Comparison of ENCODE assay signal across 18 cellular contexts in the genomic region with DNA sequence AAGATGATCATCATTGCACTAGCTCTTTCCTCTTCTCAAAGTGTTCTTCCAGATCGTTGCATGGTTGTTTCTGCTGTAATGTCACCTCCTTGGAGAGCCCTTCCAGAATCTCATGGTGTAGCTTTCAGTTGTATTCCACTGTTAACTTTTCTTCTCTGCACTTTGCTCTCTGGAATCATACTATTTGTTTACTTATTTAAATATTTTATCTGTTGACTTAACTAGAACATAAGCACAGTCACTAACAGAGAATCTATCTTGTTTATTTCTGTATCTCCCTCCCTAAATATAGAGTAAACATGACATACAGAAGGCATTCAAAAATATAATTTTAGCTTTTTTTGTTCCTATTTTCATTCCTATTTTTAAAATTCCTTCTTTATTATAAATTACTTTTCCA. TPM values are rescaled to one million over a fixed set of nuclear protein-coding genes. Genes with fewer than 3 reads are reported as not detected.
DNase-seq lines count a peak whose midpoint lies in the region; ATAC-seq, FAIRE-seq and TF ChIP-seq lines count a peak whose summit lies in the region.
"Had no signal": no experiment of that assay in that cellular context is flagged by ENCODE, and none has a peak within 500 bp of the region (broad histone marks: within the 10 kb centered on the region; RNA-seq: fewer than 3 reads in every experiment).

No MANE protein-coding gene starts in this region.

- H3K27ac ChIP-seq in A549 (no peak overlapping the region), kidney (ENCODE audit: low read depth in 2 of 2, low read length in 2 of 2) (no peak overlapping the region)
- H3K27ac ChIP-seq: BLaER1 treated with 17β-estradiol and CSF1 and Interleukin-3, amounts not matched to agents 10 nM and 100 nM; GM23248 had no signal

- no peaks in the 10 kb centered on the region for H3K9me3 ChIP-seq in A549
- H3K9me3 ChIP-seq in kidney (ENCODE audit: control insufficient read depth in 1 of 2, low read length in 2 of 2) = no peaks in the 10 kb centered on the region

- no peak overlapping the region for H3K9ac ChIP-seq in kidney (ENCODE audit: low read length in 2 of 2)
- H3K9ac ChIP-seq: BLaER1 treated with 17β-estradiol and CSF1 and Interleukin-3, amounts not matched to agents 10 nM and 100 nM; GM23248 had no signal

- H3K4me2 ChIP-seq in A549 = peak overlapping the region; percentile 0; the same call in 1 of the 3 replicates
- H3K4me2 ChIP-seq: BLaER1 treated with 17β-estradiol and CSF1 and Interleukin-3, amounts not matched to agents 10 nM and 100 nM had no signal

- CTCF ChIA-PET in A549 (lab: Yijun Ruan, JAX) = no interaction called here

- no peak for FAIRE-seq in A549 (lab: Jason Lieb, UNC)
- peak; percentile 29 for FAIRE-seq in kidney (lab: Jason Lieb, UNC)
- no peak for FAIRE-seq in frontal cortex (lab: Jason Lieb, UNC)
- FAIRE-seq: GM12878, GM18507, H54 had no signal

- 9% methylated on average over 1 of the region's 1 CpG for WGBS in A549 (ENCODE audit: missing lambda C conversion rate)

- peaks cover 9% of the 10 kb centered on the region for H3K9me3 Mint-ChIP-seq in nephron progenitor cell
- no peaks in the 10 kb centered on the region for H3K9me3 Mint-ChIP-seq in activated CD4-positive, alpha-beta T cell treated with anti-CD3 and anti-CD28 coated beads, Interleukin-2, amount 10 ng/mL, durations not matched to agents 24 days and 14 days

- TF ChIP-seq RAD21 in A549 (conservative IDR thresholded peaks at IDR 0.05 in 1 of 2, IDR thresholded peaks at IDR 0.05 in 1 of 2) = no peak

- H3K27ac Mint-ChIP-seq in nephron progenitor cell = peak overlapping the region; percentile 1
- H3K27ac Mint-ChIP-seq in activated CD4-positive, alpha-beta T cell treated with anti-CD3 and anti-CD28 coated beads, Interleukin-2, amount 10 ng/mL, durations not matched to agents 24 days and 14 days = no peak overlapping the region
- H3K27ac Mint-ChIP-seq: CD4-positive, alpha-beta T cell had no signal

- no peak for DNase-seq in A549 (ENCODE audit: low read depth in 1 of 2, low spot score in 1 of 2)
- DNase-seq in NCI-H526 (lab: John Stamatoyannopoulos, UW) = peak; percentile 6 to 9
- no peak for DNase-seq in kidney
- no peak for DNase-seq in nephron progenitor cell
- no peak for DNase-seq in frontal cortex (ENCODE audit: low spot score in 2 of 2)
- no peak for DNase-seq in inferior parietal cortex (ENCODE audit: extremely low spot score)
- DNase-seq in activated CD4-positive, alpha-beta T cell treated with anti-CD3 and anti-CD28 coated beads, Interleukin-2, amount 10 ng/mL, durations not matched to agents 24 days and 14 days = no peak
- no peak for DNase-seq in NCI-H2081 treated with DMSO at 0.1 percent for 48 hours (lab: John Stamatoyannopoulos, UW)
- DNase-seq: ACHN; CD4-positive, alpha-beta T cell; DMS79; GM23248 had no signal

- TF ChIP-seq POLR2A in A549 (IDR thresholded peaks at IDR 0.05; ENCODE audit: low read length) = no peak

- no peaks in the 10 kb centered on the region for H3K27me3 Mint-ChIP-seq in nephron progenitor cell (ENCODE audit: low read depth, poor library complexity)
- no peaks in the 10 kb centered on the region for H3K27me3 Mint-ChIP-seq in activated CD4-positive, alpha-beta T cell treated with anti-CD3 and anti-CD28 coated beads, Interleukin-2, amount 10 ng/mL, durations not matched to agents 24 days and 14 days
- H3K27me3 Mint-ChIP-seq: CD4-positive, alpha-beta T cell had no signal

- POLR2A ChIA-PET in A549 (lab: Yijun Ruan, JAX) = no interaction called here

- no peak overlapping the region for H3K4me3 ChIP-seq in A549
- H3K4me3 ChIP-seq in kidney (ENCODE audit: low read length in 2 of 2) = no peak overlapping the region
- H3K4me3 ChIP-seq: BLaER1 treated with 17β-estradiol and CSF1 and Interleukin-3, amounts not matched to agents 10 nM and 100 nM; GM12878; GM23248 had no signal

- no peaks in the 10 kb centered on the region for H3K36me3 ChIP-seq in kidney (ENCODE audit: control insufficient read depth in 1 of 2, insufficient read depth in 2 of 2, low read length in 2 of 2)
- H3K36me3 ChIP-seq: BLaER1 treated with 17β-estradiol and CSF1 and Interleukin-3, amounts not matched to agents 10 nM and 100 nM had no signal

- H3K4me1 ChIP-seq in A549 = peaks cover 4% of the 10 kb centered on the region; the same call in 1 of the 3 replicates
- no peaks in the 10 kb centered on the region for H3K4me1 ChIP-seq in kidney (ENCODE audit: control insufficient read depth in 1 of 2, insufficient read depth in 1 of 2, low read depth in 1 of 2, low read length in 2 of 2)
- H3K4me1 ChIP-seq: BLaER1 treated with 17β-estradiol and CSF1 and Interleukin-3, amounts not matched to agents 10 nM and 100 nM had no signal

- TF ChIP-seq CTCF in A549 (IDR thresholded peaks at IDR 0.05) (no peak), kidney (IDR thresholded peaks at IDR 0.05; ENCODE audit: borderline replicate concordance, extremely low read depth, insufficient read depth) (no peak), nephron progenitor cell (IDR thresholded peaks at IDR 0.05) (no peak)

- H3K36me3 Mint-ChIP-seq in nephron progenitor cell (ENCODE audit: low read depth) = peaks cover 6% of the 10 kb centered on the region
- H3K36me3 Mint-ChIP-seq in activated CD4-positive, alpha-beta T cell treated with anti-CD3 and anti-CD28 coated beads, Interleukin-2, amount 10 ng/mL, durations not matched to agents 24 days and 14 days (ENCODE audit: low read depth) = no peaks in the 10 kb centered on the region

- intact Hi-C loops in kidney (cut with DNase I) = no loop called here
- intact Hi-C loops in activated CD4-positive, alpha-beta T cell treated with anti-CD3 and anti-CD28 coated beads, Interleukin-2, amount 10 ng/mL, durations not matched to agents 24 days and 14 days (cut with micrococcal nuclease) = no loop called here

- ATAC-seq in A549 = peak in 1 of 2 experiments; percentile 71; a peak in 3 of 6 replicates
- ATAC-seq: GM12878, HCT116 had no signal

- TF ChIP-seq EP300 in A549 (IDR thresholded peaks at IDR 0.05) = no peak

- no peak overlapping the region for H3K4me3 Mint-ChIP-seq in nephron progenitor cell
- no peak overlapping the region for H3K4me3 Mint-ChIP-seq in activated CD4-positive, alpha-beta T cell treated with anti-CD3 and anti-CD28 coated beads, Interleukin-2, amount 10 ng/mL, durations not matched to agents 24 days and 14 days
- H3K4me3 Mint-ChIP-seq: CD4-positive, alpha-beta T cell had no signal

- H3K4me1 Mint-ChIP-seq in nephron progenitor cell = no peaks in the 10 kb centered on the region
- no peaks in the 10 kb centered on the region for H3K4me1 Mint-ChIP-seq in activated CD4-positive, alpha-beta T cell treated with anti-CD3 and anti-CD28 coated beads, Interleukin-2, amount 10 ng/mL, durations not matched to agents 24 days and 14 days

TF ChIP-seq in A549, 52 proteins besides CTCF, POLR2A, EP300 and RAD21:
- TF ChIP-seq ATOH8 (CRISPR knock-in tag; IDR thresholded peaks at IDR 0.05; ENCODE audit: low read depth) (no peak), ZFP36 (IDR thresholded peaks at IDR 0.05; ENCODE audit: borderline replicate concordance, partially characterized antibody) (no peak), ZC3H11A (IDR thresholded peaks at IDR 0.05) (no peak), MYC (IDR thresholded peaks at IDR 0.05; ENCODE audit: borderline replicate concordance, low read length) (no peak), NFE2L2 (conservative IDR thresholded peaks at IDR 0.05; ENCODE audit: low read length) (no peak), RFX5 (IDR thresholded peaks at IDR 0.05) (no peak)

RNA-seq across cellular contexts. Expression of gene LIN7A, which starts 11.8 kb away (rescaled TPM):
- polyA plus RNA-seq in A549 (2011; rRNA removed) = 2.6 and 3.2 TPM in 2 replicates
- polyA plus RNA-seq in A549 (2012; cell fraction: cytosol; rRNA removed) = 0.31 and 0.63 TPM in 2 replicates
- 0.17 and 0.48 TPM in 2 replicates for polyA plus RNA-seq in A549 (2012; cell fraction: nucleus; rRNA removed)
- polyA plus RNA-seq in A549 (2017; fragmentation: RNase III; extraction: RNeasy Plus Mini Kit Qiagen cat#74134 plus additional on column Dnase treatment) = 0.21 to 0.23 TPM (median 0.21 TPM) in 3 replicates
- 1.7 and 3.1 TPM in 2 replicates for polyA minus RNA-seq in A549 (2011; rRNA and poly(A)+ RNA removed)
- total RNA-seq in kidney = 9.7 TPM
- 9.9 TPM for polyA plus RNA-seq in kidney (ENCODE audit: insufficient read depth, low read depth, low replicate concordance)
- 44.4 TPM for total RNA-seq in frontal cortex
- total RNA-seq in activated CD4-positive, alpha-beta T cell treated with anti-CD3 and anti-CD28 coated beads, Interleukin-2, amount 10 ng/mL, durations not matched to agents 24 days and 14 days = 0.31 and 0.51 TPM in 2 replicates
- total RNA-seq: CD4-positive, alpha-beta T cell; G401 had no signal

Comparison
In these comparisons a context has a peak if more than half of its experiments do, and no peak if none do; other contexts are left out.
1. DNase-seq: peak in NCI-H526 (2 of 2); none in A549 (0 of 2), kidney (single experiment), nephron progenitor cell (single experiment), frontal cortex (0 of 2), inferior parietal cortex (single experiment), activated CD4-positive, alpha-beta T cell treated with anti-CD3 and anti-CD28 coated beads, Interleukin-2, amount 10 ng/mL, durations not matched to agents 24 days and 14 days (single experiment) and NCI-H2081 treated with DMSO at 0.1 percent for 48 hours (single experiment).